In the genomic region with DNA sequence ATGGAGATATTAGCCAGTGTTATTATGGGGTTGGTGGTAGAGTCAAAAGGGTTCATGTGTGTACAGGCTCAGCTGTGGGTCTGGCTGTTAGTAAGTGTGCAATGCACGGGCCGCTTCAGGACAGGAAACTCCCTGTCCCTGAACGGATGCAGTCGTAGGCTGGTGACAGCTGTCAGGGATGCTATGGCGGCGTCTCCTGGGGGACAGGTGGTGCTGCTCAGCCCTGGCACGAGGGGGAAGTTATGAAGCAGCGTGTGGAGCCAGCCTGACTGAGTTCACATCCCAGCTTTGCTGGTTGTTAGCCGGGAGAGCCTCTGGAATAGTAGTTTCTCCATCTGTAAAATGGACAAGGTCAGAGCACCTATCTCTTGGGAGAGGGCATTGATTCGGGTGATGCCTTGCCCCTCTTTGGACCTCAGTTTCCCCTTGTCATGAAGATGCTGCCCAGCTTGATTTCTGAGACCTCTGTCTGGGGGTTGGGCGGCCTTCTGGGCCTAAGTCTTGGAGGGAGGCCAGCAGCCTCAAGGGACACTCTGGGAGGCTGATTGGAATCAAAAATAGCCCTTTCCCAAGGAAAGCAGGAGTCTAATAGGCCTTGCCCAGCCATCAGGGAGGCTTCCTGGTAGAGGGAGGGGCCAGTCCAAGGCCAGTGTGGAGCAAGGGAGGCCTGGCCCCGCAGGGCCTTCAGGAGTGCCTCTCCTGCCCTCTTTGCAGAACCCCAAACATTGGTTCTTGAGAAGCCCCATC, we compare ENCODE assay signal across 13 cellular contexts. TPM values are rescaled to one million over a fixed set of nuclear protein-coding genes. Genes with fewer than 3 reads are reported as not detected.
DNase-seq lines count a peak whose midpoint lies in the region; ATAC-seq and TF ChIP-seq lines count a peak whose summit lies in the region.
"Had no signal": no experiment of that assay in that cellular context is flagged by ENCODE, and none has a peak within 500 bp of the region (broad histone marks: within the 10 kb centered on the region; RNA-seq: fewer than 3 reads in every experiment).

No MANE protein-coding gene starts in this region.

- peak overlapping the region; percentile 87 for H3K27ac Mint-ChIP-seq in activated naive CD8-positive, alpha-beta T cell
- H3K27ac Mint-ChIP-seq in activated naive CD8-positive, alpha-beta T cell treated with anti-CD3 and anti-CD28 coated beads, Interleukin-2, amount 50 U/mL, for 24 hours: no peak overlapping the region
- H3K27ac Mint-ChIP-seq: nephron progenitor cell had no signal

- H3K36me3 ChIP-seq in Peyer's patch: no peaks in the 10 kb centered on the region
- peaks cover 0 to under 1% of the 10 kb centered on the region in 2 donors for H3K36me3 ChIP-seq in aorta (ENCODE audit: control insufficient read depth in 1 of 2, insufficient read depth in 2 of 2, low read length in 1 of 2)
- H3K36me3 ChIP-seq: BE2C had no signal

- H3K27ac ChIP-seq in Peyer's patch: peak overlapping the region in 3 of 4 donors; percentile 75 to 83 (median 82)
- H3K27ac ChIP-seq in right cardiac atrium (ENCODE audit: low read length): peak overlapping the region; percentile 26
- H3K27ac ChIP-seq in aorta (ENCODE audit: low read depth in 1 of 2, low read length in 2 of 2): peak overlapping the region; percentile 72 to 91

- H3K36me3 Mint-ChIP-seq in activated naive CD8-positive, alpha-beta T cell: no peaks in the 10 kb centered on the region
- H3K36me3 Mint-ChIP-seq in activated naive CD8-positive, alpha-beta T cell treated with anti-CD3 and anti-CD28 coated beads, Interleukin-2, amount 50 U/mL, for 24 hours (ENCODE audit: low read depth): no peaks in the 10 kb centered on the region

- intact Hi-C loops in right cardiac atrium (cut with DNase I): no loop called here
- intact Hi-C loops in aorta (cut with DNase I): no loop called here

- no peaks in the 10 kb centered on the region for H3K27me3 Mint-ChIP-seq in activated naive CD8-positive, alpha-beta T cell
- peaks cover 3% of the 10 kb centered on the region for H3K27me3 Mint-ChIP-seq in activated naive CD8-positive, alpha-beta T cell treated with anti-CD3 and anti-CD28 coated beads, Interleukin-2, amount 50 U/mL, for 24 hours
- H3K27me3 Mint-ChIP-seq: T-helper 17 cell had no signal

- H3K27me3 ChIP-seq in Peyer's patch: no peaks in the 10 kb centered on the region
- no peaks in the 10 kb centered on the region for H3K27me3 ChIP-seq in right cardiac atrium (ENCODE audit: control insufficient read depth, insufficient read depth)
- no peaks in the 10 kb centered on the region for H3K27me3 ChIP-seq in aorta (ENCODE audit: control insufficient read depth in 1 of 2, insufficient read depth in 2 of 2, low read length in 1 of 2)
- H3K27me3 ChIP-seq: BE2C had no signal

- H3K9me3 ChIP-seq in Peyer's patch: no peaks in the 10 kb centered on the region
- no peaks in the 10 kb centered on the region for H3K9me3 ChIP-seq in right cardiac atrium (ENCODE audit: control insufficient read depth, low read length)
- H3K9me3 ChIP-seq in aorta (ENCODE audit: control insufficient read depth, low read length): no peaks in the 10 kb centered on the region
- H3K9me3 ChIP-seq: BE2C had no signal

- no peak for TF ChIP-seq CTCF in Peyer's patch (IDR thresholded peaks at IDR 0.05)

- no peak for TF ChIP-seq POLR2A in Peyer's patch (IDR thresholded peaks at IDR 0.05)

- no peak for DNase-seq in activated naive CD8-positive, alpha-beta T cell treated with anti-CD3 and anti-CD28 coated beads, Interleukin-2, amount 50 U/mL, for 24 hours
- DNase-seq in Peyer's patch: peak in 2 of 3 donors; percentile 62 to 69
- DNase-seq in right cardiac atrium: peak in 1 of 3 donors; percentile 73
- peak in 1 of 2 donors; percentile 67 for DNase-seq in aorta
- no peak for DNase-seq in COR-L47 (lab: John Stamatoyannopoulos, UW)
- DNase-seq in AG20443 (ENCODE audit: low spot score): no peak
- no peak for DNase-seq in activated T-cell treated with anti-CD3 and anti-CD28 coated beads, Interleukin-2, amount 50 U/mL, for 48 hours
- DNase-seq: BE2C, NCI-H1048, nephron progenitor cell, T-helper 17 cell had no signal

- peaks cover 0 to 47% (median 22%) of the 10 kb centered on the region in 4 donors for H3K4me1 ChIP-seq in Peyer's patch
- peaks cover 5% of the 10 kb centered on the region for H3K4me1 ChIP-seq in right cardiac atrium (ENCODE audit: control insufficient read depth, insufficient read depth, low read length)
- H3K4me1 ChIP-seq in aorta (ENCODE audit: control insufficient read depth in 1 of 2, insufficient read depth in 2 of 2, low read length in 2 of 2): peaks cover 0 to 6% of the 10 kb centered on the region in 2 donors
- H3K4me1 ChIP-seq: BE2C had no signal

- peaks cover 50% of the 10 kb centered on the region for H3K4me1 Mint-ChIP-seq in activated naive CD8-positive, alpha-beta T cell (ENCODE audit: low read depth)
- H3K4me1 Mint-ChIP-seq in activated naive CD8-positive, alpha-beta T cell treated with anti-CD3 and anti-CD28 coated beads, Interleukin-2, amount 50 U/mL, for 24 hours: peaks cover 80% of the 10 kb centered on the region

- no peak overlapping the region for H3K4me3 Mint-ChIP-seq in activated naive CD8-positive, alpha-beta T cell
- no peak overlapping the region for H3K4me3 Mint-ChIP-seq in activated naive CD8-positive, alpha-beta T cell treated with anti-CD3 and anti-CD28 coated beads, Interleukin-2, amount 50 U/mL, for 24 hours
- H3K4me3 Mint-ChIP-seq: nephron progenitor cell, T-helper 17 cell had no signal

- H3K4me3 ChIP-seq in Peyer's patch (no peak overlapping the region), right cardiac atrium (ENCODE audit: low read length) (no peak overlapping the region), aorta (ENCODE audit: low read length in 2 of 2) (no peak overlapping the region)

- no peak for ATAC-seq in activated naive CD8-positive, alpha-beta T cell treated with anti-CD3 and anti-CD28 coated beads, Interleukin-2, amount 50 U/mL, for 24 hours
- ATAC-seq in right cardiac atrium: peak in 1 of 2 donors; percentile 24
- peak; percentile 67 for ATAC-seq in aorta (ENCODE audit: low FRiP score)
- ATAC-seq: T-helper 17 cell had no signal

- peaks cover 6% of the 10 kb centered on the region for H3K9me3 Mint-ChIP-seq in activated naive CD8-positive, alpha-beta T cell (ENCODE audit: low read depth)
- no peaks in the 10 kb centered on the region for H3K9me3 Mint-ChIP-seq in activated naive CD8-positive, alpha-beta T cell treated with anti-CD3 and anti-CD28 coated beads, Interleukin-2, amount 50 U/mL, for 24 hours
- H3K9me3 Mint-ChIP-seq: nephron progenitor cell had no signal

- WGBS in right cardiac atrium: 49% methylated on average over 12 of the region's 12 CpGs
- 46 to 50% methylated on average over 12 of the region's 12 CpGs for WGBS in aorta, 2 donors

RNA-seq across cellular contexts. Expression of gene ASB2, which starts 7.1 kb away (rescaled TPM):
- total RNA-seq in Peyer's patch (10 to 100 TPM in 1 of 4 donors, 1 to 10 TPM in 3; 3.2 to 32.2 (median 5.4) TPM), right cardiac atrium (100 to 1,000 TPM; 115 to 141 (median 126) TPM), aorta (10 to 100 TPM; 53.3 to 57.0 TPM)
- polyA plus RNA-seq in right cardiac atrium (112 TPM), aorta (10 to 100 TPM in 1 of 2 donors, 1 to 10 TPM in 1; 9.1 to 24.8 TPM)

RNA-seq across cellular contexts. Expression of gene CCDC197, which starts 27.8 kb away (rescaled TPM):
- total RNA-seq in Peyer's patch: not detected
- total RNA-seq in right cardiac atrium: under 1 TPM in 2 of 4 donors, not detected in 2; 0.44 to 0.45 TPM
- not detected for polyA plus RNA-seq in right cardiac atrium
- total RNA-seq in aorta: under 1 TPM in 1 of 2 donors, not detected in 1; 0.60 TPM
- not detected for polyA plus RNA-seq in aorta
- total RNA-seq: bronchial epithelial cell, T-helper 17 cell had no signal

RNA-seq across cellular contexts. Expression of gene FAM181A, which starts 42.1 kb away (rescaled TPM):
- total RNA-seq in Peyer's patch (not detected), right cardiac atrium (not detected), aorta (not detected)
- polyA plus RNA-seq in right cardiac atrium (not detected), aorta (not detected)
- total RNA-seq: bronchial epithelial cell, T-helper 17 cell had no signal

RNA-seq across cellular contexts. Expression of gene OTUB2, which starts 56.9 kb away (rescaled TPM):
- total RNA-seq in Peyer's patch: 1 to 10 TPM in 3 of 4 donors, not detected in 1; 3.4 to 4.9 (median 3.6) TPM
- total RNA-seq in right cardiac atrium: under 1 TPM; 0.11 to 0.65 (median 0.39) TPM
- 0.18 TPM for polyA plus RNA-seq in right cardiac atrium
- total RNA-seq in aorta: under 1 TPM; 0.42 to 0.60 TPM
- not detected for polyA plus RNA-seq in aorta

Comparison
In these comparisons a context has a peak if more than half of its experiments do, and no peak if none do; other contexts are left out.
1. DNase-seq: peak in Peyer's patch (2 of 3); none in activated naive CD8-positive, alpha-beta T cell treated with anti-CD3 and anti-CD28 coated beads, Interleukin-2, amount 50 U/mL, for 24 hours (single experiment), COR-L47 (single experiment), AG20443 (single experiment) and activated T-cell treated with anti-CD3 and anti-CD28 coated beads, Interleukin-2, amount 50 U/mL, for 48 hours (0 of 2).
2. H3K27ac ChIP-seq: peak in every context shown above with its lines; median percentile 82 in Peyer's patch; 82 in aorta; 26 in right cardiac atrium.